ENCODE assay signal across 9 cellular contexts in genomic region chr9:97388721-97389238, GRCh38. TPM values are rescaled to one million over a fixed set of nuclear protein-coding genes. Genes with fewer than 3 reads are reported as not detected.
A peak's percentile ranks its signal among the peaks of the same experiment; 100 is the strongest.
DNase-seq lines count a peak whose midpoint lies in the region; ATAC-seq and TF ChIP-seq lines count a peak whose summit lies in the region.
"Had no signal": no experiment of that assay in that cellular context is flagged by ENCODE, and none has a peak within 500 bp of the region (broad histone marks: within the 10 kb centered on the region; RNA-seq: fewer than 3 reads in every experiment).

No MANE protein-coding gene starts in this region.

- ATAC-seq in GM18505 (IDR thresholded peaks at IDR 0.05; ENCODE audit: unreplicated experiment) = peak; percentile 72
- peak; percentile 51 for ATAC-seq in GM21390 (IDR thresholded peaks at IDR 0.05; ENCODE audit: unreplicated experiment)
- ATAC-seq in HG03571 (IDR thresholded peaks at IDR 0.05; ENCODE audit: unreplicated experiment) = peak; percentile 72
- no peak for ATAC-seq in left cardiac atrium
- ATAC-seq in heart right ventricle = no peak

- H3K27ac ChIP-seq in heart right ventricle = no peak overlapping the region
- H3K27ac ChIP-seq: ascending aorta had no signal

- TF ChIP-seq POLR2A in GM18505 (IDR thresholded peaks at IDR 0.05; ENCODE audit: borderline replicate concordance, extremely low read depth, insufficient read depth, insufficient read length) = peak; percentile 31

- H3K36me3 ChIP-seq in heart right ventricle = no peaks in the 10 kb centered on the region
- H3K36me3 ChIP-seq: ascending aorta had no signal

- WGBS in heart right ventricle, 2 donors = 51 to 52% methylated on average over 5 of the region's 5 CpGs

- no peaks in the 10 kb centered on the region for H3K4me1 Mint-ChIP-seq in osteocyte (ENCODE audit: unreplicated experiment)

- H3K27me3 ChIP-seq in heart right ventricle = peaks cover 0 to 37% (median 17%) of the 10 kb centered on the region in 7 donors

- no peak overlapping the region for H3K4me3 ChIP-seq in heart right ventricle
- H3K4me3 ChIP-seq: ascending aorta had no signal

- DNase-seq in germinal center (ENCODE audit: low spot score) = peak; percentile 59
- DNase-seq in left cardiac atrium = no peak
- DNase-seq in heart right ventricle = no peak
- DNase-seq in osteocyte (ENCODE audit: extremely low spot score, unreplicated experiment) = no peak
- no peak for DNase-seq in NCI-H187 treated with DMSO at 0.1 percent for 48 hours (lab: John Stamatoyannopoulos, UW)

- intact Hi-C loops in left cardiac atrium (cut with DNase I) (no loop called here), heart right ventricle (cut with DNase I) (no loop called here)

- no peak overlapping the region for H3K4me3 Mint-ChIP-seq in osteocyte (ENCODE audit: unreplicated experiment)

- H3K4me1 ChIP-seq in heart right ventricle = peaks cover 0 to 8% (median 0%) of the 10 kb centered on the region in 9 donors
- H3K4me1 ChIP-seq: ascending aorta had no signal

- TF ChIP-seq CTCF in heart right ventricle (IDR thresholded peaks at IDR 0.05) (no peak), osteocyte (IDR thresholded peaks at IDR 0.05) (no peak)

- no peaks in the 10 kb centered on the region for H3K9me3 ChIP-seq in heart right ventricle
- H3K9me3 ChIP-seq: ascending aorta had no signal

- no peaks in the 10 kb centered on the region for H3K27me3 Mint-ChIP-seq in osteocyte (ENCODE audit: unreplicated experiment)

- no peak overlapping the region for H3K27ac Mint-ChIP-seq in osteocyte (ENCODE audit: unreplicated experiment)

- H3K9me3 Mint-ChIP-seq in osteocyte (ENCODE audit: unreplicated experiment) = no peaks in the 10 kb centered on the region

- H3K36me3 Mint-ChIP-seq in osteocyte (ENCODE audit: unreplicated experiment) = no peaks in the 10 kb centered on the region

RNA-seq across cellular contexts. Expression of gene TDRD7, which starts 23.1 kb away (rescaled TPM):
- total RNA-seq in left cardiac atrium (10 to 100 TPM in 1 of 2 donors, 1 to 10 TPM in 1; 8.6 to 10.0 TPM), heart right ventricle (10 to 100 TPM in 1 of 10 donors, 1 to 10 TPM in 9; 7.1 to 12.8 (median 8.4) TPM), osteocyte (8.6 and 11.0 TPM in 2 replicates)
- 1 to 10 TPM; 4.0 to 4.7 TPM for polyA plus RNA-seq in heart right ventricle

Comparison
In these comparisons a context has a peak if more than half of its experiments do, and no peak if none do; other contexts are left out.
1. ATAC-seq: peak in GM18505 (single experiment), GM21390 (single experiment) and HG03571 (single experiment); none in left cardiac atrium (0 of 2) and heart right ventricle (0 of 8).